Comparison of ENCODE assay signal across 11 cellular contexts in the genomic region with DNA sequence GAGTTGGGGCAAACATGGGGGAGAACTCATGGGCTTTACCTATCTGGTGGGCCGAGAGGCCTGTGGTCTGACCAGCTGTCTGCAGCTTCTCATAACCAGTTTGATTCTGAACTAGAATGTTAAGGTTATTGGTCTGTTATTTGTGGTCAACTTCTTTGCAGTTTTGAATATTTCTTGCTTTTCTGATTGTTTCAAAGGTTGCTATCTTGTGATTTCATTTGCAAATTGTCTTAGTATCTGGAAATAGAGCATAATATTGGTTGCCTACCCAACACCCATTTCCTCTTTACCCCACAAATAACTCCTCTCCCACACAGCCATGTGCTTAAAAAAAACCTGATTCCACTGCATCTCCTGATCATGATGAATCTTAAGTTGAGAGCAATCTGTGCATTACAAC. TPM values are rescaled to one million over a fixed set of nuclear protein-coding genes. Genes with fewer than 3 reads are reported as not detected.
DNase-seq lines count a peak whose midpoint lies in the region; ATAC-seq, FAIRE-seq and TF ChIP-seq lines count a peak whose summit lies in the region.
"Had no signal": no experiment of that assay in that cellular context is flagged by ENCODE, and none has a peak within 500 bp of the region (broad histone marks: within the 10 kb centered on the region; RNA-seq: fewer than 3 reads in every experiment).

No MANE protein-coding gene starts in this region.

- TF ChIP-seq CTCF in chondrocyte (IDR thresholded peaks at IDR 0.05) = no peak

- ATAC-seq in GM19463 (IDR thresholded peaks at IDR 0.05; ENCODE audit: unreplicated experiment) (peak; percentile 53), HG03095 (IDR thresholded peaks at IDR 0.05; ENCODE audit: unreplicated experiment) (peak; percentile 53), GM21528 (IDR thresholded peaks at IDR 0.05; ENCODE audit: low FRiP score, unreplicated experiment) (no peak)
- no peak for ATAC-seq in stimulated activated naive CD8-positive, alpha-beta T cell treated with anti-CD3 and anti-CD28 coated beads, Interleukin-15, Interleukin-2, amounts not matched to agents 100 U/mL and 50 U/mL, for 24 hours
- no peak for ATAC-seq in activated CD8-positive, alpha-beta memory T cell treated with anti-CD3 and anti-CD28 coated beads, Interleukin-2, amount 10 ng/mL, durations not matched to agents 7 days and 5 days
- ATAC-seq: GM23338 had no signal

- H3K27ac Mint-ChIP-seq in chondrocyte (ENCODE audit: unreplicated experiment) = no peak overlapping the region
- no peak overlapping the region for H3K27ac Mint-ChIP-seq in activated CD8-positive, alpha-beta memory T cell treated with anti-CD3 and anti-CD28 coated beads, Interleukin-2, amount 10 ng/mL, durations not matched to agents 7 days and 5 days
- H3K27ac Mint-ChIP-seq: GM23338; stimulated activated naive CD8-positive, alpha-beta T cell treated with anti-CD3 and anti-CD28 coated beads, Interleukin-15, Interleukin-2, amounts not matched to agents 100 ng/mL and 50 ng/mL, for 24 hours had no signal

- H3K36me3 Mint-ChIP-seq in chondrocyte (ENCODE audit: low read depth) = no peaks in the 10 kb centered on the region
- H3K36me3 Mint-ChIP-seq in activated CD8-positive, alpha-beta memory T cell treated with anti-CD3 and anti-CD28 coated beads, Interleukin-2, amount 10 ng/mL, durations not matched to agents 7 days and 5 days = no peaks in the 10 kb centered on the region

- no peaks in the 10 kb centered on the region for H3K27me3 Mint-ChIP-seq in chondrocyte (ENCODE audit: low read depth)
- no peaks in the 10 kb centered on the region for H3K27me3 Mint-ChIP-seq in activated CD8-positive, alpha-beta memory T cell treated with anti-CD3 and anti-CD28 coated beads, Interleukin-2, amount 10 ng/mL, durations not matched to agents 7 days and 5 days
- H3K27me3 Mint-ChIP-seq: stimulated activated naive CD8-positive, alpha-beta T cell treated with anti-CD3 and anti-CD28 coated beads, Interleukin-15, Interleukin-2, amounts not matched to agents 100 ng/mL and 50 ng/mL, for 24 hours had no signal

- CTCF ChIA-PET in activated CD8-positive, alpha-beta memory T cell treated with anti-CD3 and anti-CD28 coated beads, Interleukin-2, amount 10 ng/mL, durations not matched to agents 7 days and 5 days (lab: Charles Lee) = no interaction called here

- peak; percentile 85 for FAIRE-seq in GM12891 (lab: Jason Lieb, UNC)
- FAIRE-seq: endometrium had no signal

- TF ChIP-seq POLR2A in GM12891 (IDR thresholded peaks at IDR 0.05; ENCODE audit: low read depth, low read length) (no peak), Raji (IDR thresholded peaks at IDR 0.05; ENCODE audit: insufficient read depth, low read depth, low read length) (peak; percentile 25; the same call in 1 of the 2 replicates)

- no peaks in the 10 kb centered on the region for H3K9me3 Mint-ChIP-seq in chondrocyte (ENCODE audit: low read depth)
- H3K9me3 Mint-ChIP-seq in activated CD8-positive, alpha-beta memory T cell treated with anti-CD3 and anti-CD28 coated beads, Interleukin-2, amount 10 ng/mL, durations not matched to agents 7 days and 5 days (ENCODE audit: low read depth) = no peaks in the 10 kb centered on the region
- H3K9me3 Mint-ChIP-seq: GM23338; stimulated activated naive CD8-positive, alpha-beta T cell treated with anti-CD3 and anti-CD28 coated beads, Interleukin-15, Interleukin-2, amounts not matched to agents 100 ng/mL and 50 ng/mL, for 24 hours had no signal

- no peak overlapping the region for H3K4me3 Mint-ChIP-seq in chondrocyte (ENCODE audit: unreplicated experiment)
- H3K4me3 Mint-ChIP-seq in activated CD8-positive, alpha-beta memory T cell treated with anti-CD3 and anti-CD28 coated beads, Interleukin-2, amount 10 ng/mL, durations not matched to agents 7 days and 5 days = no peak overlapping the region
- H3K4me3 Mint-ChIP-seq: GM23338; stimulated activated naive CD8-positive, alpha-beta T cell treated with anti-CD3 and anti-CD28 coated beads, Interleukin-15, Interleukin-2, amounts not matched to agents 100 ng/mL and 50 ng/mL, for 24 hours had no signal

- H3K4me1 Mint-ChIP-seq in chondrocyte (ENCODE audit: low read depth) = peaks cover 13% of the 10 kb centered on the region
- peaks cover 2% of the 10 kb centered on the region for H3K4me1 Mint-ChIP-seq in activated CD8-positive, alpha-beta memory T cell treated with anti-CD3 and anti-CD28 coated beads, Interleukin-2, amount 10 ng/mL, durations not matched to agents 7 days and 5 days
- H3K4me1 Mint-ChIP-seq: GM23338 had no signal

- DNase-seq in GM12891 (ENCODE audit: insufficient read length, low spot score) = no peak
- no peak for DNase-seq in chondrocyte (ENCODE audit: low spot score)
- no peak for DNase-seq in stimulated activated naive CD8-positive, alpha-beta T cell treated with anti-CD3 and anti-CD28 coated beads, Interleukin-15, Interleukin-2, amounts not matched to agents 100 U/mL and 50 U/mL, for 24 hours
- no peak for DNase-seq in activated CD8-positive, alpha-beta memory T cell treated with anti-CD3 and anti-CD28 coated beads, Interleukin-2, amount 10 ng/mL, durations not matched to agents 7 days and 5 days

TF ChIP-seq in GM12891, 5 proteins besides CTCF, POLR2A, EP300 and RAD21:
- TF ChIP-seq TAF1 (IDR thresholded peaks at IDR 0.05; ENCODE audit: low read depth, low read length) = no peak
- peak; percentile 54; the same call in 1 of the 2 replicates for TF ChIP-seq SPI1 (IDR thresholded peaks at IDR 0.05; ENCODE audit: low read depth, low read length)

RNA-seq across cellular contexts. Expression of gene BMP2K, which starts 39.1 kb away (rescaled TPM):
- polyA plus RNA-seq in GM12891 (2012; ENCODE audit: low read depth, missing spikeins) = 3.7 TPM
- 18.3 to 21.7 TPM (median 20.8 TPM) in 3 replicates for total RNA-seq in chondrocyte
- total RNA-seq in activated CD8-positive, alpha-beta memory T cell treated with anti-CD3 and anti-CD28 coated beads, Interleukin-2, amount 10 ng/mL, durations not matched to agents 7 days and 5 days = 10 to 100 TPM; 17.8 to 30.5 TPM

Comparison
In these comparisons a context has a peak if more than half of its experiments do, and no peak if none do; other contexts are left out.
1. ATAC-seq: peak in GM19463 (single experiment) and HG03095 (single experiment); none in GM21528 (single experiment), stimulated activated naive CD8-positive, alpha-beta T cell treated with anti-CD3 and anti-CD28 coated beads, Interleukin-15, Interleukin-2, amounts not matched to agents 100 U/mL and 50 U/mL, for 24 hours (single experiment) and activated CD8-positive, alpha-beta memory T cell treated with anti-CD3 and anti-CD28 coated beads, Interleukin-2, amount 10 ng/mL, durations not matched to agents 7 days and 5 days (single experiment).